ENCODE assay signal across 20 cellular contexts in the genomic region with DNA sequence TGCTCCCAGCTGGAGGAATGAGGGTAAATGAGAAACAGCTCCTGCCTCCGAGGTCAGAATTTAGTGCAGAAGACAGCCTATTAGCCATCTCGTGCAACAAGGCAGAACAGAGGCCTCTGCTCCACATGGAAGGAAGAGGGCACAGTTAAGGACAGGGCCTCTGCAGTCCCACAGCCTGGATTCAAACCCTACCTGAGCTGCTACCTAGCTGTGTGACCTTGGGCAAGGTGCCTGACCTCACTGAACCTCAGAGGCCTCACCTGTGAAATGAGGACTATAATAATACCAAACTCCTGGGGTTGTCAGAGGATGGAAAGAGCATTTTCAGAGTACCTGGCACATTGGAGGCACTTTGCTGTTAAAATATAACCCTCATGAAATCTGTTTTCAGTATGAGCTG.
"Had no signal": no experiment of that assay in that cellular context is flagged by ENCODE, and none has a peak within 500 bp of the region (broad histone marks: within the 10 kb centered on the region; RNA-seq: fewer than 3 reads in every experiment).

No MANE protein-coding gene starts in this region.

- H2AFZ ChIP-seq: neural progenitor cell had no signal

- DNase-seq: colonic mucosa; effector CD8-positive, alpha-beta T cell; foreskin melanocyte; hippocampal formation; left colon; mammary epithelial cell; mucosa of descending colon; naive thymus-derived CD8-positive, alpha-beta T cell; nucleus accumbens; ovary; right cardiac atrium; stimulated activated CD4-positive, alpha-beta T cell treated with anti-CD3 and anti-CD28 coated beads, Interleukin-2, amount 100 ng/mL, for 48 hours; stimulated activated naive CD4-positive, alpha-beta T cell treated with Interleukin-2 at 50 U/mL for 16 hours; trophoblast cell had no signal

- H3K4me3 ChIP-seq: colonic mucosa, dorsolateral prefrontal cortex, mucosa of descending colon, neural progenitor cell, ovary, smooth muscle cell had no signal

- H3K27ac ChIP-seq: colonic mucosa, epithelial cell of prostate, neural progenitor cell, ovary had no signal

- H3K9me3 ChIP-seq: colonic mucosa, mucosa of descending colon, ovary had no signal

- H3K4me2 ChIP-seq: neural progenitor cell, smooth muscle cell had no signal

- FAIRE-seq: endometrium, urothelium cell line had no signal

- H3K27me3 ChIP-seq: colonic mucosa, dorsolateral prefrontal cortex, neural progenitor cell, ovary had no signal

- H3K9ac ChIP-seq: neural progenitor cell had no signal

- H3K36me3 ChIP-seq: colonic mucosa, neural progenitor cell, ovary had no signal

- ATAC-seq: left colon; mucosa of descending colon; naive thymus-derived CD8-positive, alpha-beta T cell; right cardiac atrium had no signal
